ENCODE assay signal across 19 cellular contexts in genomic region chr3:89405145-89405544, GRCh38.
"Had no signal": no experiment of that assay in that cellular context is flagged by ENCODE, and none has a peak within 500 bp of the region (broad histone marks: within the 10 kb centered on the region; RNA-seq: fewer than 3 reads in every experiment).

No MANE protein-coding gene starts in this region.

- H3K9me3 ChIP-seq: colonic mucosa, spleen, stomach, upper lobe of left lung, vagina had no signal

- H3K4me1 ChIP-seq: colonic mucosa, foreskin keratinocyte, spleen, stomach, upper lobe of left lung, vagina had no signal

- H3K27me3 Mint-ChIP-seq: naive thymus-derived CD4-positive, alpha-beta T cell had no signal

- H3K27ac Mint-ChIP-seq: naive thymus-derived CD4-positive, alpha-beta T cell; nephron progenitor cell had no signal

- H3K4me3 ChIP-seq: colonic mucosa, spleen, stomach, upper lobe of left lung, vagina had no signal

- H3K4me1 Mint-ChIP-seq: naive thymus-derived CD4-positive, alpha-beta T cell had no signal

- H3K36me3 Mint-ChIP-seq: naive thymus-derived CD4-positive, alpha-beta T cell had no signal

- ATAC-seq: left lobe of liver; naive thymus-derived CD4-positive, alpha-beta T cell; sciatic nerve had no signal

- H3K4me3 Mint-ChIP-seq: naive thymus-derived CD4-positive, alpha-beta T cell; nephron progenitor cell had no signal

- H3K27me3 ChIP-seq: colonic mucosa, spleen, stomach, upper lobe of left lung, vagina had no signal

- H3K27ac ChIP-seq: colonic mucosa, foreskin keratinocyte, spleen, stomach, upper lobe of left lung, vagina had no signal

- H3K9me3 Mint-ChIP-seq: nephron progenitor cell had no signal

- DNase-seq: colonic mucosa; dermis blood vessel endothelial cell; erythroblast; foreskin keratinocyte; mammary epithelial cell; naive thymus-derived CD4-positive, alpha-beta T cell; nephron progenitor cell; posterior cingulate gyrus; spleen; stimulated activated CD4-positive, alpha-beta T cell treated with anti-CD3 and anti-CD28 coated beads, Interleukin-15, amount 100 ng/mL, for 24 hours; stimulated activated CD4-positive, alpha-beta T cell treated with anti-CD3 and anti-CD28 coated beads, Interleukin-1b, Interleukin-23, amount 100 ng/mL, for 48 hours; stimulated activated CD4-positive, alpha-beta T cell treated with anti-CD3 and anti-CD28 coated beads, Interleukin-4, amount 100 ng/mL, for 24 hours; stimulated activated naive CD4-positive, alpha-beta T cell; stomach; substantia nigra; upper lobe of left lung had no signal

- H3K36me3 ChIP-seq: colonic mucosa, spleen, stomach, upper lobe of left lung, vagina had no signal
